In the genomic region with DNA sequence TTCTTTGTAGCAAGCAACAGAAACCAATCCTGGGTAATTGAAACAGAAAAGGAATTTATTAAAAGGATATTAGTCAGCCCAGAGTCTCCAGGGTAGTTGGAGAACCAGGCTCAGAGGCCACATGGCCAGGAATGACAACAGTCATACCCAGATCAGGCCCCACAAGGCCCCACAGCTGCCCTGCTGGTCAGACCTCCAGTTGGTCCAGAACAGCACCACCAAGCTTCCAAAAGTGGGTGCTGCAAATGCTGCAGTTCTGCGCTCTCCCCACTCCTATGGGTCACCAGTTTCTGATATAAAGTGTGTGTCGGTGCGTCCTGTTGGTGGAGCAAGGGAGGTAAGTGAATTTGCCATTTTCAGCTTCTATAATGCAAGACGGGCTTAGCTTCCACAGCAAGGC, we compare ENCODE assay signal across 13 cellular contexts. TPM values are rescaled to one million over a fixed set of nuclear protein-coding genes. Genes with fewer than 3 reads are reported as not detected.
DNase-seq lines count a peak whose midpoint lies in the region; ATAC-seq and TF ChIP-seq lines count a peak whose summit lies in the region.
"Had no signal": no experiment of that assay in that cellular context is flagged by ENCODE, and none has a peak within 500 bp of the region (broad histone marks: within the 10 kb centered on the region; RNA-seq: fewer than 3 reads in every experiment).

No MANE protein-coding gene starts in this region.

- no peak overlapping the region for H3K27ac Mint-ChIP-seq in stimulated activated naive CD8-positive, alpha-beta T cell treated with anti-CD3 and anti-CD28 coated beads, Interleukin-15, amount 100 ng/mL, for 72 hours
- H3K27ac Mint-ChIP-seq: dendritic cell treated with granulocyte-macrophage colony-stimulating factor and Interleukin-4, amounts not matched to agents 40 ng/mL and 50 ng/mL, for 4 days had no signal

- H3K4me3 ChIP-seq in astrocyte of the cerebellum (ENCODE audit: low read depth, low read length) (no peak overlapping the region), mesendoderm (ENCODE audit: low read length) (no peak overlapping the region), right cardiac atrium (ENCODE audit: low read length) (no peak overlapping the region)
- H3K4me3 ChIP-seq: pancreas had no signal

- H2AK5ac ChIP-seq in mesendoderm (ENCODE audit: low read length) = no peak overlapping the region

- no peaks in the 10 kb centered on the region for H3K36me3 ChIP-seq in mesendoderm (ENCODE audit: control insufficient read depth, insufficient read depth, low read length)
- H3K36me3 ChIP-seq: pancreas had no signal

- H3K9me3 ChIP-seq in right cardiac atrium (ENCODE audit: control insufficient read depth, low read length) = no peaks in the 10 kb centered on the region
- H3K9me3 ChIP-seq: pancreas had no signal

- intact Hi-C loops in right cardiac atrium (cut with DNase I) = no loop called here

- no peaks in the 10 kb centered on the region for H3K4me1 Mint-ChIP-seq in stimulated activated naive CD8-positive, alpha-beta T cell treated with anti-CD3 and anti-CD28 coated beads, Interleukin-15, amount 100 ng/mL, for 72 hours

- no peak overlapping the region for H2BK5ac ChIP-seq in mesendoderm (ENCODE audit: low read length)

- H3K27me3 Mint-ChIP-seq in stimulated activated naive CD8-positive, alpha-beta T cell treated with anti-CD3 and anti-CD28 coated beads, Interleukin-15, amount 100 ng/mL, for 72 hours = no peaks in the 10 kb centered on the region

- no peak overlapping the region for H3K9ac ChIP-seq in mesendoderm (ENCODE audit: low read length)

- H3K56ac ChIP-seq in mesendoderm (ENCODE audit: low read length) = no peak overlapping the region

- no peak overlapping the region for H3K4me3 Mint-ChIP-seq in stimulated activated naive CD8-positive, alpha-beta T cell treated with anti-CD3 and anti-CD28 coated beads, Interleukin-15, amount 100 ng/mL, for 72 hours
- H3K4me3 Mint-ChIP-seq: dendritic cell treated with granulocyte-macrophage colony-stimulating factor and Interleukin-4, amounts not matched to agents 40 ng/mL and 50 ng/mL, for 4 days had no signal

- DNase-seq in Daoy (ENCODE audit: low read depth) (peak; percentile 51), HK-2 (ENCODE audit: unreplicated experiment) (peak; percentile 24), astrocyte of the cerebellum (ENCODE audit: low read depth) (no peak), mesendoderm (peak; percentile 83), OCI-M2 (lab: John Stamatoyannopoulos, UW; ENCODE audit: unreplicated experiment) (no peak), right cardiac atrium (no peak)
- DNase-seq in stimulated activated naive CD8-positive, alpha-beta T cell treated with anti-CD3 and anti-CD28 coated beads, Interleukin-15, amount 100 ng/mL, for 72 hours = no peak
- DNase-seq: NCI-H1105; NK-92 treated with Interleukin-12 subunit alpha and Interleukin-12 subunit beta, amount 100 ng/mL, for 24 hours; pancreas; trophoblast cell had no signal

- no peak overlapping the region for H2BK120ac ChIP-seq in mesendoderm (ENCODE audit: low read depth, low read length)

- no peak overlapping the region for H4K5ac ChIP-seq in mesendoderm (ENCODE audit: low read length)

- no peaks in the 10 kb centered on the region for H3K9me3 Mint-ChIP-seq in stimulated activated naive CD8-positive, alpha-beta T cell treated with anti-CD3 and anti-CD28 coated beads, Interleukin-15, amount 100 ng/mL, for 72 hours
- H3K9me3 Mint-ChIP-seq: dendritic cell treated with granulocyte-macrophage colony-stimulating factor and Interleukin-4, amounts not matched to agents 40 ng/mL and 50 ng/mL, for 4 days had no signal

- H3K4ac ChIP-seq in mesendoderm (ENCODE audit: low read depth, low read length) = no peak overlapping the region

- H3K18ac ChIP-seq in mesendoderm (ENCODE audit: low read length) = no peak overlapping the region

- H3K4me1 ChIP-seq in mesendoderm (ENCODE audit: control insufficient read depth, low read depth, low read length) = no peaks in the 10 kb centered on the region
- H3K4me1 ChIP-seq in right cardiac atrium (ENCODE audit: control insufficient read depth, insufficient read depth, low read length) = peaks cover 3% of the 10 kb centered on the region
- H3K4me1 ChIP-seq: pancreas had no signal

- H3K27ac ChIP-seq in mesendoderm (ENCODE audit: low read depth, low read length) (no peak overlapping the region), right cardiac atrium (ENCODE audit: low read length) (no peak overlapping the region)
- H3K27ac ChIP-seq: pancreas had no signal

- no peaks in the 10 kb centered on the region for H3K27me3 ChIP-seq in mesendoderm (ENCODE audit: insufficient read depth, low read length, poor library complexity)
- H3K27me3 ChIP-seq in right cardiac atrium (ENCODE audit: control insufficient read depth, insufficient read depth) = no peaks in the 10 kb centered on the region
- H3K27me3 ChIP-seq: pancreas had no signal

- H4K8ac ChIP-seq in mesendoderm (ENCODE audit: low read depth, low read length) = no peak overlapping the region

- no peak overlapping the region for H3K4me2 ChIP-seq in mesendoderm (ENCODE audit: low read length)

- TF ChIP-seq CTCF in astrocyte of the cerebellum (IDR thresholded peaks at IDR 0.05; ENCODE audit: low read depth, low read length, missing control alignments) = peak; percentile 17

- in situ Hi-C loops in astrocyte of the cerebellum (cut with HindIII; ENCODE audit: low sequenced_read_pairs) = no loop called here

- ATAC-seq in right cardiac atrium (no peak), GM18870 (IDR thresholded peaks at IDR 0.05; ENCODE audit: unreplicated experiment) (no peak)
- ATAC-seq in stimulated activated naive CD8-positive, alpha-beta T cell treated with anti-CD3 and anti-CD28 coated beads, Interleukin-15, amount 100 ng/mL, for 72 hours = no peak
- ATAC-seq: pancreas had no signal

- no peak overlapping the region for H2BK15ac ChIP-seq in mesendoderm (replicated peaks; ENCODE audit: low read depth)

- H3K23ac ChIP-seq in mesendoderm (ENCODE audit: low read length) = no peak overlapping the region

- no peaks in the 10 kb centered on the region for H3K79me2 ChIP-seq in mesendoderm (ENCODE audit: control insufficient read depth, insufficient read depth, low read length)

- no CpG with 5 or more reads among the region's 4 CpGs for WGBS in mesendoderm (ENCODE audit: extremely low coverage, insufficient coverage, low lambda C conversion rate)
- 93% methylated on average over 4 of the region's 4 CpGs for WGBS in right cardiac atrium

- H3K79me1 ChIP-seq in mesendoderm (ENCODE audit: low read length) = no peaks in the 10 kb centered on the region

RNA-seq across cellular contexts. Expression of gene KLHL29, which starts 29.9 kb away (rescaled TPM):
- 4.6 and 5.6 TPM in 2 replicates for total RNA-seq in Daoy (2014; rRNA removed; shearing (Covaris generic))
- polyA plus RNA-seq in mesendoderm (2013, experiment 1 of 2) = 1.7 TPM
- 1.6 TPM for polyA plus RNA-seq in mesendoderm (2013, experiment 2 of 2)
- total RNA-seq in right cardiac atrium = 1 to 10 TPM; 1.9 to 4.0 (median 2.1) TPM
- polyA plus RNA-seq in right cardiac atrium = 1.7 TPM

Comparison
In these comparisons a context has a peak if more than half of its experiments do, and no peak if none do; other contexts are left out.
1. DNase-seq: peak in Daoy (single experiment), HK-2 (single experiment) and mesendoderm (single experiment); none in astrocyte of the cerebellum (single experiment), OCI-M2 (single experiment), right cardiac atrium (0 of 3) and stimulated activated naive CD8-positive, alpha-beta T cell treated with anti-CD3 and anti-CD28 coated beads, Interleukin-15, amount 100 ng/mL, for 72 hours (0 of 2).